8 cellular contexts compared by ENCODE assay signal in the genomic region with DNA sequence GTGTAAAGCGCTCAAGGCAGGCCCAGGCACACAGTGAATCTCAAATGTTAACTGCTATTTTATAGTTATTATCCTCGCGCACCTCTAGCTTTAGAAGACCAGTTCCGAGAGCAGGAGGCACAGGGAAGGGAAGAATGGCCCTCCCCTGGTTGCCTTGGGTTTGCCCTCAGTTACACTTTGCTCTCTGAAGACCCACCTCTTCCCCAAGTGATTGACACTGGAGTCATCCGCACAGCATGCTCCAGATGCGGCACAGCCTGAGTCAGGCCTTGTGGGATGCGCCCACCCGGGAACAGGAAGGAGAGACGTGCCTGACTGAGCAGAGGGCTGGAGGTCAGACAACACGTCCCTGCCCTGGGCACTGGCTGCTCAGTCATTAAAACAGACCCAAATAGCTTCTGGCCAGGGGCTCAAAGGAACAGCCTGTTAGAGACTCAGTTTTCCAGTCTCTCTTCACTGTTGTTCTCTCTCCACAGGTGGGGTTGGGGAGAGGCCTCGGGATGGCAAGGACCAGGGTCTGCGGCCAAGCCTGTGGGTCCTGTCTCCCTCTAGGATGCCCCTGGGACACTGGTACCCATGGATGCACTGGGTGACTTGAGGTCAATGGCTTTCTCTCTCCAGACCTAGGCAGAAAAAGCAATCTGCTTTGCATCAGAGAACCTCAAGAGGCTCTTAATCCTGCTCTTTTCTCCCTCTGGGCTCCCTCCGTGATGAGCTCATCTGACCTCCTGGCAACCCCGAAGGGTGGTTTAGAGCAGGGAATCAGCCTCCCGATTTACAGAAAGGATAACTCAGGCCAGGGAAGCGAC. TPM values are rescaled to one million over a fixed set of nuclear protein-coding genes. Genes with fewer than 3 reads are reported as not detected.
DNase-seq lines count a peak whose midpoint lies in the region; ATAC-seq and TF ChIP-seq lines count a peak whose summit lies in the region.

No MANE protein-coding gene starts in this region.

- in situ Hi-C loops in G401 (cut with HindIII; ENCODE audit: low sequenced_read_pairs), result no loop called here

- ATAC-seq in SK-N-SH treated with all-trans-retinoic acid at 6 μM for 48 hours, result peak; percentile 69
- ATAC-seq in left lobe of liver, result no peak

- peaks cover 26% of the 10 kb centered on the region for H3K36me3 ChIP-seq in KOPT-K1 (ENCODE audit: insufficient read depth, low read length)
- peaks cover 6% of the 10 kb centered on the region for H3K36me3 ChIP-seq in skeletal muscle satellite cell (ENCODE audit: insufficient read depth, low read length)

- peaks cover 45% of the 10 kb centered on the region for H3K4me1 ChIP-seq in skeletal muscle satellite cell (ENCODE audit: control insufficient read depth, insufficient read depth, low read length)

- no peaks in the 10 kb centered on the region for H3K27me3 ChIP-seq in skeletal muscle satellite cell (ENCODE audit: control insufficient read depth, insufficient read depth, low read length)

- H3K27ac ChIP-seq in KOPT-K1 (ENCODE audit: low read depth, low read length, poor library complexity, severe bottlenecking), result peak overlapping the region; percentile 31

- DNase-seq in AG09309 (ENCODE audit: low read depth), result peak; percentile 71
- DNase-seq in head of caudate nucleus, result peak in 36 of 42 donors; percentile 29 to 84 (median 64)
- DNase-seq in G401 (ENCODE audit: low spot score), result no peak
- no peak for DNase-seq in hippocampal formation (lab: John Stamatoyannopoulos, UW)
- no peak for DNase-seq in left lobe of liver (ENCODE audit: low spot score)

- H3K9ac ChIP-seq in skeletal muscle satellite cell (ENCODE audit: low read depth, low read length), result peak overlapping the region; percentile 61

- no peaks in the 10 kb centered on the region for H3K9me3 ChIP-seq in KOPT-K1 (ENCODE audit: insufficient read depth, low read length, poor library complexity, severe bottlenecking)
- no peaks in the 10 kb centered on the region for H3K9me3 ChIP-seq in skeletal muscle satellite cell (replicated peaks; ENCODE audit: low read length)

- no peak for TF ChIP-seq CTCF in AG09309 (IDR thresholded peaks at IDR 0.05; ENCODE audit: control insufficient read depth, insufficient read depth, low read depth, low read length, missing control alignments)

- H3K4me3 ChIP-seq in AG09309 (ENCODE audit: control insufficient read depth, low read depth, low read length) (peak overlapping the region; percentile 31), skeletal muscle satellite cell (ENCODE audit: low read length) (peak overlapping the region; percentile 31)

- peak overlapping the region; percentile 74 for H3K4me2 ChIP-seq in skeletal muscle satellite cell (ENCODE audit: low read length)

- intact Hi-C loops in head of caudate nucleus (cut with DNase I), result no loop called here

TF ChIP-seq in SK-N-SH treated with all-trans-retinoic acid at 6 μM for 48 hours, 23 proteins besides CTCF, POLR2A, EP300 and RAD21:
- TF ChIP-seq ESRRG (CRISPR knock-in tag; IDR thresholded peaks at IDR 0.05) (no peak), GLIS3 (CRISPR knock-in tag; IDR thresholded peaks at IDR 0.05) (no peak), ZFP3 (CRISPR knock-in tag; IDR thresholded peaks at IDR 0.05) (no peak), ISL1 (CRISPR knock-in tag; IDR thresholded peaks at IDR 0.05) (peak; percentile 66)
- TF ChIP-seq, protein P1, sequence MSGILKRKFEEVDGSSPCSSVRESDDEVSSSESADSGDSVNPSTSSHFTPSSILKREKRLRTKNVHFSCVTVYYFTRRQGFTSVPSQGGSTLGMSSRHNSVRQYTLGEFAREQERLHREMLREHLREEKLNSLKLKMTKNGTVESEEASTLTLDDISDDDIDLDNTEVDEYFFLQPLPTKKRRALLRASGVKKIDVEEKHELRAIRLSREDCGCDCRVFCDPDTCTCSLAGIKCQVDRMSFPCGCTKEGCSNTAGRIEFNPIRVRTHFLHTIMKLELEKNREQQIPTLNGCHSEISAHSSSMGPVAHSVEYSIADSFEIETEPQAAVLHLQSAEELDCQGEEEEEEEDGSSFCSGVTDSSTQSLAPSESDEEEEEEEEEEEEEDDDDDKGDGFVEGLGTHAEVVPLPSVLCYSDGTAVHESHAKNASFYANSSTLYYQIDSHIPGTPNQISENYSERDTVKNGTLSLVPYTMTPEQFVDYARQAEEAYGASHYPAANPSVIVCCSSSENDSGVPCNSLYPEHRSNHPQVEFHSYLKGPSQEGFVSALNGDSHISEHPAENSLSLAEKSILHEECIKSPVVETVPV (CRISPR knock-in tag; IDR thresholded peaks at IDR 0.05), result no peak
- TF ChIP-seq, protein P2, sequence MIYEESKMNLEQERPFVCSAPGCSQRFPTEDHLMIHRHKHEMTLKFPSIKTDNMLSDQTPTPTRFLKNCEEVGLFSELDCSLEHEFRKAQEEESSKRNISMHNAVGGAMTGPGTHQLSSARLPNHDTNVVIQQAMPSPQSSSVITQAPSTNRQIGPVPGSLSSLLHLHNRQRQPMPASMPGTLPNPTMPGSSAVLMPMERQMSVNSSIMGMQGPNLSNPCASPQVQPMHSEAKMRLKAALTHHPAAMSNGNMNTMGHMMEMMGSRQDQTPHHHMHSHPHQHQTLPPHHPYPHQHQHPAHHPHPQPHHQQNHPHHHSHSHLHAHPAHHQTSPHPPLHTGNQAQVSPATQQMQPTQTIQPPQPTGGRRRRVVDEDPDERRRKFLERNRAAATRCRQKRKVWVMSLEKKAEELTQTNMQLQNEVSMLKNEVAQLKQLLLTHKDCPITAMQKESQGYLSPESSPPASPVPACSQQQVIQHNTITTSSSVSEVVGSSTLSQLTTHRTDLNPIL (CRISPR knock-in tag; IDR thresholded peaks at IDR 0.05; ENCODE audit: low read depth), result peak; percentile 69; the same call in 1 of the 2 replicates

RNA-seq across cellular contexts. Expression of gene MLXIP, which starts 13.6 kb away (rescaled TPM):
- 12.0 and 17.0 TPM in 2 replicates for total RNA-seq in skeletal muscle satellite cell (2012; rRNA removed)
- total RNA-seq in G401 (2014; rRNA removed; shearing (Covaris generic)), result 4.3 and 4.6 TPM in 2 replicates
- total RNA-seq in left lobe of liver, result 19.0 TPM

RNA-seq across cellular contexts. Expression of gene BCL7A, which starts 43.3 kb away (rescaled TPM):
- 2.8 and 3.0 TPM in 2 replicates for total RNA-seq in skeletal muscle satellite cell (2012; rRNA removed)
- 10.6 and 16.1 TPM in 2 replicates for total RNA-seq in G401 (2014; rRNA removed; shearing (Covaris generic))
- total RNA-seq in left lobe of liver, result 5.2 TPM

Comparison
In these comparisons a context has a peak if more than half of its experiments do, and no peak if none do; other contexts are left out.
1. DNase-seq: peak in AG09309 (single experiment) and head of caudate nucleus (36 of 42); none in G401 (single experiment), hippocampal formation (0 of 2) and left lobe of liver (single experiment).